1 cellular context compared by ENCODE assay signal in genomic region chr19:39445258-39446071, GRCh38.
TF ChIP-seq lines count a peak whose summit lies in the region.

Gene SUPT5H, plus strand, starts transcription at chr19:39445582. Its CDS starts 309 bp downstream, at chr19:39445891.

TF ChIP-seq in K562, 482 proteins besides CTCF, POLR2A, EP300 and RAD21 (continued from another document and continues in another):
- TF ChIP-seq, protein P1, sequence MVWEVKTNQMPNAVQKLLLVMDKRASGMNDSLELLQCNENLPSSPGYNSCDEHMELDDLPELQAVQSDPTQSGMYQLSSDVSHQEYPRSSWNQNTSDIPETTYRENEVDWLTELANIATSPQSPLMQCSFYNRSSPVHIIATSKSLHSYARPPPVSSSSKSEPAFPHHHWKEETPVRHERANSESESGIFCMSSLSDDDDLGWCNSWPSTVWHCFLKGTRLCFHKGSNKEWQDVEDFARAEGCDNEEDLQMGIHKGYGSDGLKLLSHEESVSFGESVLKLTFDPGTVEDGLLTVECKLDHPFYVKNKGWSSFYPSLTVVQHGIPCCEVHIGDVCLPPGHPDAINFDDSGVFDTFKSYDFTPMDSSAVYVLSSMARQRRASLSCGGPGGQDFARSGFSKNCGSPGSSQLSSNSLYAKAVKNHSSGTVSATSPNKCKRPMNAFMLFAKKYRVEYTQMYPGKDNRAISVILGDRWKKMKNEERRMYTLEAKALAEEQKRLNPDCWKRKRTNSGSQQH (CRISPR knock-in tag; IDR thresholded peaks at IDR 0.05): no peak
- no peak for TF ChIP-seq NCOR1 (IDR thresholded peaks at IDR 0.05)
- no peak for TF ChIP-seq ZNF583 (CRISPR knock-in tag; IDR thresholded peaks at IDR 0.05)
- TF ChIP-seq TAF15 (IDR thresholded peaks at IDR 0.05; ENCODE audit: low read depth, low read length): no peak
- TF ChIP-seq NR4A1 (CRISPR knock-in tag; IDR thresholded peaks at IDR 0.05): 0 out of 2 replicates have a peak, but pooled peaks have one; percentile 34
- TF ChIP-seq NR4A1 (tag; IDR thresholded peaks at IDR 0.05): peak; percentile 54; the same call in 1 of the 2 replicates
- no peak for TF ChIP-seq TCFL5 (CRISPR knock-in tag; conservative IDR thresholded peaks at IDR 0.05)
- TF ChIP-seq KLF16 (IDR thresholded peaks at IDR 0.05): no peak
- no peak; the same call in 1 of the 2 replicates for TF ChIP-seq ZNF766 (CRISPR knock-in tag; conservative IDR thresholded peaks at IDR 0.05)
- no peak for TF ChIP-seq STAT6 (CRISPR knock-in tag; IDR thresholded peaks at IDR 0.05)
- TF ChIP-seq ATF7 (IDR thresholded peaks at IDR 0.05): peak; percentile 75; the same call in 1 of the 2 replicates
- no peak for TF ChIP-seq HNRNPK (IDR thresholded peaks at IDR 0.05; ENCODE audit: low read depth, low read length, poor library complexity, severe bottlenecking)
- peak; percentile 70; the same call in 1 of the 2 replicates for TF ChIP-seq MYNN (IDR thresholded peaks at IDR 0.05)
- no peak for TF ChIP-seq MYNN (CRISPR knock-in tag; IDR thresholded peaks at IDR 0.05)
- TF ChIP-seq, protein P2, sequence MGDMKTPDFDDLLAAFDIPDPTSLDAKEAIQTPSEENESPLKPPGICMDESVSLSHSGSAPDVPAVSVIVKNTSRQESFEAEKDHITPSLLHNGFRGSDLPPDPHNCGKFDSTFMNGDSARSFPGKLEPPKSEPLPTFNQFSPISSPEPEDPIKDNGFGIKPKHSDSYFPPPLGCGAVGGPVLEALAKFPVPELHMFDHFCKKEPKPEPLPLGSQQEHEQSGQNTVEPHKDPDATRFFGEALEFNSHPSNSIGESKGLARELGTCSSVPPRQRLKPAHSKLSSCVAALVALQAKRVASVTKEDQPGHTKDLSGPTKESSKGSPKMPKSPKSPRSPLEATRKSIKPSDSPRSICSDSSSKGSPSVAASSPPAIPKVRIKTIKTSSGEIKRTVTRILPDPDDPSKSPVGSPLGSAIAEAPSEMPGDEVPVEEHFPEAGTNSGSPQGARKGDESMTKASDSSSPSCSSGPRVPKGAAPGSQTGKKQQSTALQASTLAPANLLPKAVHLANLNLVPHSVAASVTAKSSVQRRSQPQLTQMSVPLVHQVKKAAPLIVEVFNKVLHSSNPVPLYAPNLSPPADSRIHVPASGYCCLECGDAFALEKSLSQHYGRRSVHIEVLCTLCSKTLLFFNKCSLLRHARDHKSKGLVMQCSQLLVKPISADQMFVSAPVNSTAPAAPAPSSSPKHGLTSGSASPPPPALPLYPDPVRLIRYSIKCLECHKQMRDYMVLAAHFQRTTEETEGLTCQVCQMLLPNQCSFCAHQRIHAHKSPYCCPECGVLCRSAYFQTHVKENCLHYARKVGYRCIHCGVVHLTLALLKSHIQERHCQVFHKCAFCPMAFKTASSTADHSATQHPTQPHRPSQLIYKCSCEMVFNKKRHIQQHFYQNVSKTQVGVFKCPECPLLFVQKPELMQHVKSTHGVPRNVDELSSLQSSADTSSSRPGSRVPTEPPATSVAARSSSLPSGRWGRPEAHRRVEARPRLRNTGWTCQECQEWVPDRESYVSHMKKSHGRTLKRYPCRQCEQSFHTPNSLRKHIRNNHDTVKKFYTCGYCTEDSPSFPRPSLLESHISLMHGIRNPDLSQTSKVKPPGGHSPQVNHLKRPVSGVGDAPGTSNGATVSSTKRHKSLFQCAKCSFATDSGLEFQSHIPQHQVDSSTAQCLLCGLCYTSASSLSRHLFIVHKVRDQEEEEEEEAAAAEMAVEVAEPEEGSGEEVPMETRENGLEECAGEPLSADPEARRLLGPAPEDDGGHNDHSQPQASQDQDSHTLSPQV (IDR thresholded peaks at IDR 0.05): 0 out of 2 replicates have a peak, but pooled peaks have one; percentile 25
- TF ChIP-seq TAF1 (IDR thresholded peaks at IDR 0.05; ENCODE audit: control insufficient read depth, extremely low read depth, insufficient read depth, low read length, severe bottlenecking): peak; percentile 72
- no peak for TF ChIP-seq ZNF354B (CRISPR knock-in tag; IDR thresholded peaks at IDR 0.05)
- no peak for TF ChIP-seq THRA (IDR thresholded peaks at IDR 0.05)
- peak; percentile 69; the same call in 1 of the 2 replicates for TF ChIP-seq MBD2 (IDR thresholded peaks at IDR 0.05; ENCODE audit: borderline replicate concordance, low read depth)
- TF ChIP-seq CBFA2T2 (conservative IDR thresholded peaks at IDR 0.05): no peak
- TF ChIP-seq HNRNPLL (IDR thresholded peaks at IDR 0.05; ENCODE audit: low read depth, low read length, poor library complexity, severe bottlenecking): peak; percentile 88
- no peak for TF ChIP-seq FOXM1 (IDR thresholded peaks at IDR 0.05; ENCODE audit: low read depth)
- TF ChIP-seq FOXM1 (CRISPR knock-in tag; IDR thresholded peaks at IDR 0.05; ENCODE audit: low read depth): no peak
- TF ChIP-seq ARID1B (IDR thresholded peaks at IDR 0.05): peak; percentile 48; the same call in 1 of the 2 replicates
- peak; percentile 85 to 91 for TF ChIP-seq MNT (conservative IDR thresholded peaks at IDR 0.05)
- no peak for TF ChIP-seq HNRNPH1 (optimal IDR thresholded peaks at IDR 0.05; ENCODE audit: low read depth, low read length)
- no peak for TF ChIP-seq PURB (CRISPR knock-in tag; IDR thresholded peaks at IDR 0.05; ENCODE audit: low read depth)
- no peak for TF ChIP-seq DDX20 (tag; IDR thresholded peaks at IDR 0.05; ENCODE audit: low read depth)
- TF ChIP-seq ZNF274 (IDR thresholded peaks at IDR 0.05; ENCODE audit: borderline replicate concordance, low read depth, low read length): no peak
- peak; percentile 53; the same call in 1 of the 2 replicates for TF ChIP-seq ZNF143 (CRISPR knock-in tag; IDR thresholded peaks at IDR 0.05)
- no peak for TF ChIP-seq U2AF1 (optimal IDR thresholded peaks at IDR 0.05; ENCODE audit: low read depth, low read length)
- TF ChIP-seq FOXA1 (IDR thresholded peaks at IDR 0.05; ENCODE audit: borderline replicate concordance): no peak
- TF ChIP-seq TRIM28 (IDR thresholded peaks at IDR 0.05): no peak
- TF ChIP-seq STAG1 (CRISPR knock-in tag; IDR thresholded peaks at IDR 0.05; ENCODE audit: borderline replicate concordance): no peak
- TF ChIP-seq, protein P3, sequence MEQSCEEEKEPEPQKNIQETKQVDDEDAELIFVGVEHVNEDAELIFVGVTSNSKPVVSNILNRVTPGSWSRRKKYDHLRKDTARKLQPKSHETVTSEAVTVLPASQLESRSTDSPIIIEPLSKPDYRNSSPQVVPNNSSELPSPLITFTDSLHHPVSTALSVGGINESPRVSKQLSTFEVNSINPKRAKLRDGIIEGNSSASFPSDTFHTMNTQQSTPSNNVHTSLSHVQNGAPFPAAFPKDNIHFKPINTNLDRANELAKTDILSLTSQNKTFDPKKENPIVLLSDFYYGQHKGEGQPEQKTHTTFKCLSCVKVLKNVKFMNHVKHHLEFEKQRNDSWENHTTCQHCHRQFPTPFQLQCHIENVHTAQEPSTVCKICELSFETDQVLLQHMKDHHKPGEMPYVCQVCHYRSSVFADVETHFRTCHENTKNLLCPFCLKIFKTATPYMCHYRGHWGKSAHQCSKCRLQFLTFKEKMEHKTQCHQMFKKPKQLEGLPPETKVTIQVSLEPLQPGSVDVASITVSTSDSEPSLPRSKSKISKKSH (CRISPR knock-in tag; IDR thresholded peaks at IDR 0.05): no peak
- no peak for TF ChIP-seq SMAD2 (IDR thresholded peaks at IDR 0.05; ENCODE audit: low read depth, low read length)
- peak; percentile 59 to 64; a peak in 3 of 4 replicates for TF ChIP-seq MAZ (CRISPR knock-in tag; conservative IDR thresholded peaks at IDR 0.05 in 1 of 2, IDR thresholded peaks at IDR 0.05 in 1 of 2)
- TF ChIP-seq ZNF668 (CRISPR knock-in tag; IDR thresholded peaks at IDR 0.05): no peak
- TF ChIP-seq, protein P4, sequence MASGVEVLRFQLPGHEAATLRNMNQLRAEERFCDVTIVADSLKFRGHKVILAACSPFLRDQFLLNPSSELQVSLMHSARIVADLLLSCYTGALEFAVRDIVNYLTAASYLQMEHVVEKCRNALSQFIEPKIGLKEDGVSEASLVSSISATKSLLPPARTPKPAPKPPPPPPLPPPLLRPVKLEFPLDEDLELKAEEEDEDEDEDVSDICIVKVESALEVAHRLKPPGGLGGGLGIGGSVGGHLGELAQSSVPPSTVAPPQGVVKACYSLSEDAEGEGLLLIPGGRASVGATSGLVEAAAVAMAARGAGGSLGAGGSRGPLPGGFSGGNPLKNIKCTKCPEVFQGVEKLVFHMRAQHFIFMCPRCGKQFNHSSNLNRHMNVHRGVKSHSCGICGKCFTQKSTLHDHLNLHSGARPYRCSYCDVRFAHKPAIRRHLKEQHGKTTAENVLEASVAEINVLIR (CRISPR knock-in tag; IDR thresholded peaks at IDR 0.05): peak; percentile 63; the same call in 1 of the 2 replicates
- TF ChIP-seq MIER1 (IDR thresholded peaks at IDR 0.05; ENCODE audit: low read depth): no peak; the same call in 1 of the 2 replicates
- no peak for TF ChIP-seq HDGF (IDR thresholded peaks at IDR 0.05)
- no peak for TF ChIP-seq ZNF507 (tag; conservative IDR thresholded peaks at IDR 0.05)
- TF ChIP-seq ZNF24 (IDR thresholded peaks at IDR 0.05): no peak
- no peak for TF ChIP-seq ZBTB43 (CRISPR knock-in tag; IDR thresholded peaks at IDR 0.05)
- peak; percentile 52; the same call in 1 of the 2 replicates for TF ChIP-seq DIDO1 (tag; IDR thresholded peaks at IDR 0.05; ENCODE audit: low read depth)
- no peak; the same call in none of the 2 replicates for TF ChIP-seq SMAD4 (CRISPR knock-in tag; conservative IDR thresholded peaks at IDR 0.05)
- TF ChIP-seq SIX5 (IDR thresholded peaks at IDR 0.05; ENCODE audit: borderline replicate concordance in 1 of 2, insufficient read depth in 1 of 2, low read depth in 1 of 2, low read length in 2 of 2): peak; percentile 56 to 61; a peak in 3 of 4 replicates
- 0 out of 4 replicates have a peak, but pooled peaks of 1 of the 2 experiments have one; percentile 48 for TF ChIP-seq NONO (IDR thresholded peaks at IDR 0.05; ENCODE audit: low read depth in 2 of 2, low read length in 1 of 2)
- TF ChIP-seq, protein P5, sequence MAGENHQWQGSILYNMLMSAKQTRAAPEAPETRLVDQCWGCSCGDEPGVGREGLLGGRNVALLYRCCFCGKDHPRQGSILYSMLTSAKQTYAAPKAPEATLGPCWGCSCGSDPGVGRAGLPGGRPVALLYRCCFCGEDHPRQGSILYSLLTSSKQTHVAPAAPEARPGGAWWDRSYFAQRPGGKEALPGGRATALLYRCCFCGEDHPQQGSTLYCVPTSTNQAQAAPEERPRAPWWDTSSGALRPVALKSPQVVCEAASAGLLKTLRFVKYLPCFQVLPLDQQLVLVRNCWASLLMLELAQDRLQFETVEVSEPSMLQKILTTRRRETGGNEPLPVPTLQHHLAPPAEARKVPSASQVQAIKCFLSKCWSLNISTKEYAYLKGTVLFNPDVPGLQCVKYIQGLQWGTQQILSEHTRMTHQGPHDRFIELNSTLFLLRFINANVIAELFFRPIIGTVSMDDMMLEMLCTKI (IDR thresholded peaks at IDR 0.05; ENCODE audit: partially characterized antibody): no peak
